In the genomic region with DNA sequence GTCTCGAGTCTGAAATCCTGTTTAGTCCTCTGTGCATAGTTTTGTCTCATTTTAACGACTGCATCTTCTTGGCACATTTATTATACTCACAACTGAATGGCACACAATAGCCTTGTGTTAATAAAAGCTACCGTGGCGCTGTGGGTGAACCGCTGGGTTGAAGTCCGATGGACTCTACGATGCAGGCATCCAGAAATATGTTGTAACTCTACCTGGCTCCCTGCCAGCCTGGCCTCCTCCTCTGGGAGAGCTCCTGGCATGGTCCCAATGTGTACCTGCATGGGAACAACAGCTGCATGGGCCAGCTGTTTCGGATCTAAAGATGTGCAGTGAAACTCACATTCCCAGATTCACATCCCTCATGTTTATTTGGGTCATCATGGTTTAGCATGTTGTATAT, we compare ENCODE assay signal across 1 cellular context.
TF ChIP-seq lines count a peak whose summit lies in the region.

No MANE protein-coding gene starts in this region.

TF ChIP-seq in HepG2, 621 proteins besides CTCF, POLR2A, EP300 and RAD21 (continued from another document and continues in another):
- TF ChIP-seq, protein P1, sequence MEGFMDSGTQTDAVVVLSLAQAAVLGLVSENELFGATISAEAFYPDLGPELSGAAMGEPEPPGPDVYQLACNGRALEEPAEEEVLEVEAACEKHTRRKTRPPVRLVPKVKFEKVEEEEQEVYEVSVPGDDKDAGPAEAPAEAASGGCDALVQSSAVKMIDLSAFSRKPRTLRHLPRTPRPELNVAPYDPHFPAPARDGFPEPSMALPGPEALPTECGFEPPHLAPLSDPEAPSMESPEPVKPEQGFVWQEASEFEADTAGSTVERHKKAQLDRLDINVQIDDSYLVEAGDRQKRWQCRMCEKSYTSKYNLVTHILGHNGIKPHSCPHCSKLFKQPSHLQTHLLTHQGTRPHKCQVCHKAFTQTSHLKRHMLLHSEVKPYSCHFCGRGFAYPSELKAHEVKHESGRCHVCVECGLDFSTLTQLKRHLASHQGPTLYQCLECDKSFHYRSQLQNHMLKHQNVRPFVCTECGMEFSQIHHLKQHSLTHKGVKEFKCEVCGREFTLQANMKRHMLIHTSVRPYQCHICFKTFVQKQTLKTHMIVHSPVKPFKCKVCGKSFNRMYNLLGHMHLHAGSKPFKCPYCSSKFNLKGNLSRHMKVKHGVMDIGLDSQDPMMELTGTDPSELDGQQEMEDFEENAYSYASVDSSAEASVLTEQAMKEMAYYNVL (CRISPR knock-in tag; IDR thresholded peaks at IDR 0.05; ENCODE audit: borderline replicate concordance) = no peak
- TF ChIP-seq, protein P2, sequence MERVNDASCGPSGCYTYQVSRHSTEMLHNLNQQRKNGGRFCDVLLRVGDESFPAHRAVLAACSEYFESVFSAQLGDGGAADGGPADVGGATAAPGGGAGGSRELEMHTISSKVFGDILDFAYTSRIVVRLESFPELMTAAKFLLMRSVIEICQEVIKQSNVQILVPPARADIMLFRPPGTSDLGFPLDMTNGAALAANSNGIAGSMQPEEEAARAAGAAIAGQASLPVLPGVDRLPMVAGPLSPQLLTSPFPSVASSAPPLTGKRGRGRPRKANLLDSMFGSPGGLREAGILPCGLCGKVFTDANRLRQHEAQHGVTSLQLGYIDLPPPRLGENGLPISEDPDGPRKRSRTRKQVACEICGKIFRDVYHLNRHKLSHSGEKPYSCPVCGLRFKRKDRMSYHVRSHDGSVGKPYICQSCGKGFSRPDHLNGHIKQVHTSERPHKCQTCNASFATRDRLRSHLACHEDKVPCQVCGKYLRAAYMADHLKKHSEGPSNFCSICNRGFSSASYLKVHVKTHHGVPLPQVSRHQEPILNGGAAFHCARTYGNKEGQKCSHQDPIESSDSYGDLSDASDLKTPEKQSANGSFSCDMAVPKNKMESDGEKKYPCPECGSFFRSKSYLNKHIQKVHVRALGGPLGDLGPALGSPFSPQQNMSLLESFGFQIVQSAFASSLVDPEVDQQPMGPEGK (CRISPR knock-in tag; IDR thresholded peaks at IDR 0.05) = peak; percentile 44; the same call in 1 of the 2 replicates
- TF ChIP-seq MTF1 (CRISPR knock-in tag; IDR thresholded peaks at IDR 0.05) (no peak), RFXANK (CRISPR knock-in tag; IDR thresholded peaks at IDR 0.05) (no peak), ZFP37 (CRISPR knock-in tag; IDR thresholded peaks at IDR 0.05; ENCODE audit: borderline replicate concordance) (no peak), KLF15 (CRISPR knock-in tag; IDR thresholded peaks at IDR 0.05; ENCODE audit: borderline replicate concordance) (no peak), MAFK (conservative IDR thresholded peaks at IDR 0.05 in 1 of 2, IDR thresholded peaks at IDR 0.05 in 1 of 2; ENCODE audit: low read length in 2 of 2) (no peak), ZZZ3 (CRISPR knock-in tag; IDR thresholded peaks at IDR 0.05; ENCODE audit: borderline replicate concordance) (no peak), ZSCAN22 (CRISPR knock-in tag; IDR thresholded peaks at IDR 0.05) (no peak), MAF1 (CRISPR knock-in tag; IDR thresholded peaks at IDR 0.05; ENCODE audit: borderline replicate concordance) (no peak), ZNF333 (CRISPR knock-in tag; IDR thresholded peaks at IDR 0.05; ENCODE audit: borderline replicate concordance) (no peak), EED (CRISPR knock-in tag; IDR thresholded peaks at IDR 0.05) (no peak), NCOA5 (CRISPR knock-in tag; IDR thresholded peaks at IDR 0.05) (no peak), PTBP1 (IDR thresholded peaks at IDR 0.05; ENCODE audit: low read depth, low read length, poor library complexity, severe bottlenecking) (no peak), PHF20 (CRISPR knock-in tag; IDR thresholded peaks at IDR 0.05) (no peak), ZNF549 (CRISPR knock-in tag; IDR thresholded peaks at IDR 0.05) (no peak), AGO1 (IDR thresholded peaks at IDR 0.05; ENCODE audit: low read depth, low read length, poor library complexity, severe bottlenecking) (no peak), SCMH1 (CRISPR knock-in tag; IDR thresholded peaks at IDR 0.05; ENCODE audit: borderline replicate concordance) (no peak), JUNB (CRISPR knock-in tag; IDR thresholded peaks at IDR 0.05; ENCODE audit: borderline replicate concordance) (no peak), NFYC (CRISPR knock-in tag; IDR thresholded peaks at IDR 0.05) (no peak), SNAI1 (CRISPR knock-in tag; IDR thresholded peaks at IDR 0.05; ENCODE audit: borderline replicate concordance) (no peak), CREM (IDR thresholded peaks at IDR 0.05) (peak; percentile 39; the same call in 1 of the 2 replicates), CREM (CRISPR knock-in tag; IDR thresholded peaks at IDR 0.05) (no peak), ZFAT (CRISPR knock-in tag; conservative IDR thresholded peaks at IDR 0.05) (no peak), ZNF674 (CRISPR knock-in tag; IDR thresholded peaks at IDR 0.05; ENCODE audit: low read depth) (no peak), ZNF773 (CRISPR knock-in tag; IDR thresholded peaks at IDR 0.05; ENCODE audit: borderline replicate concordance) (no peak), TMF1 (CRISPR knock-in tag; IDR thresholded peaks at IDR 0.05; ENCODE audit: low read depth) (no peak), KDM6A (CRISPR knock-in tag; IDR thresholded peaks at IDR 0.05; ENCODE audit: low read depth) (0 out of 2 replicates have a peak, but pooled peaks have one; percentile 42), EZH2 (conservative IDR thresholded peaks at IDR 0.05; ENCODE audit: low read depth, low read length) (no peak), RFX5 (IDR thresholded peaks at IDR 0.05; ENCODE audit: low read depth, low read length) (no peak), ZNF562 (CRISPR knock-in tag; IDR thresholded peaks at IDR 0.05; ENCODE audit: borderline replicate concordance) (no peak), PCBP1 (IDR thresholded peaks at IDR 0.05; ENCODE audit: borderline replicate concordance, low read depth, low read length) (no peak), HDAC6 (IDR thresholded peaks at IDR 0.05; ENCODE audit: low read depth, low read length) (no peak), ZNF256 (CRISPR knock-in tag; conservative IDR thresholded peaks at IDR 0.05) (no peak), FOXO1 (CRISPR knock-in tag; IDR thresholded peaks at IDR 0.05) (peak; percentile 57; the same call in 1 of the 2 replicates), ZNF792 (CRISPR knock-in tag; IDR thresholded peaks at IDR 0.05) (no peak), FOXJ3 (CRISPR knock-in tag; IDR thresholded peaks at IDR 0.05; ENCODE audit: borderline replicate concordance) (no peak), ZNF335 (CRISPR knock-in tag; IDR thresholded peaks at IDR 0.05) (no peak), GATAD1 (CRISPR knock-in tag; IDR thresholded peaks at IDR 0.05) (0 out of 2 replicates have a peak, but pooled peaks have one; percentile 33), FIP1L1 (IDR thresholded peaks at IDR 0.05; ENCODE audit: borderline replicate concordance, insufficient read depth, low read depth, low read length) (no peak)
- TF ChIP-seq, protein P3, sequence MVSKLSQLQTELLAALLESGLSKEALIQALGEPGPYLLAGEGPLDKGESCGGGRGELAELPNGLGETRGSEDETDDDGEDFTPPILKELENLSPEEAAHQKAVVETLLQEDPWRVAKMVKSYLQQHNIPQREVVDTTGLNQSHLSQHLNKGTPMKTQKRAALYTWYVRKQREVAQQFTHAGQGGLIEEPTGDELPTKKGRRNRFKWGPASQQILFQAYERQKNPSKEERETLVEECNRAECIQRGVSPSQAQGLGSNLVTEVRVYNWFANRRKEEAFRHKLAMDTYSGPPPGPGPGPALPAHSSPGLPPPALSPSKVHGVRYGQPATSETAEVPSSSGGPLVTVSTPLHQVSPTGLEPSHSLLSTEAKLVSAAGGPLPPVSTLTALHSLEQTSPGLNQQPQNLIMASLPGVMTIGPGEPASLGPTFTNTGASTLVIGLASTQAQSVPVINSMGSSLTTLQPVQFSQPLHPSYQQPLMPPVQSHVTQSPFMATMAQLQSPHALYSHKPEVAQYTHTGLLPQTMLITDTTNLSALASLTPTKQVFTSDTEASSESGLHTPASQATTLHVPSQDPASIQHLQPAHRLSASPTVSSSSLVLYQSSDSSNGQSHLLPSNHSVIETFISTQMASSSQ (IDR thresholded peaks at IDR 0.05; ENCODE audit: low read depth) = no peak
- TF ChIP-seq, protein P3 (CRISPR knock-in tag; IDR thresholded peaks at IDR 0.05; ENCODE audit: borderline replicate concordance) = no peak
- TF ChIP-seq, protein P4, sequence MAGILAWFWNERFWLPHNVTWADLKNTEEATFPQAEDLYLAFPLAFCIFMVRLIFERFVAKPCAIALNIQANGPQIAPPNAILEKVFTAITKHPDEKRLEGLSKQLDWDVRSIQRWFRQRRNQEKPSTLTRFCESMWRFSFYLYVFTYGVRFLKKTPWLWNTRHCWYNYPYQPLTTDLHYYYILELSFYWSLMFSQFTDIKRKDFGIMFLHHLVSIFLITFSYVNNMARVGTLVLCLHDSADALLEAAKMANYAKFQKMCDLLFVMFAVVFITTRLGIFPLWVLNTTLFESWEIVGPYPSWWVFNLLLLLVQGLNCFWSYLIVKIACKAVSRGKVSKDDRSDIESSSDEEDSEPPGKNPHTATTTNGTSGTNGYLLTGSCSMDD (CRISPR knock-in tag; IDR thresholded peaks at IDR 0.05) = no peak
- TF ChIP-seq, protein P5, sequence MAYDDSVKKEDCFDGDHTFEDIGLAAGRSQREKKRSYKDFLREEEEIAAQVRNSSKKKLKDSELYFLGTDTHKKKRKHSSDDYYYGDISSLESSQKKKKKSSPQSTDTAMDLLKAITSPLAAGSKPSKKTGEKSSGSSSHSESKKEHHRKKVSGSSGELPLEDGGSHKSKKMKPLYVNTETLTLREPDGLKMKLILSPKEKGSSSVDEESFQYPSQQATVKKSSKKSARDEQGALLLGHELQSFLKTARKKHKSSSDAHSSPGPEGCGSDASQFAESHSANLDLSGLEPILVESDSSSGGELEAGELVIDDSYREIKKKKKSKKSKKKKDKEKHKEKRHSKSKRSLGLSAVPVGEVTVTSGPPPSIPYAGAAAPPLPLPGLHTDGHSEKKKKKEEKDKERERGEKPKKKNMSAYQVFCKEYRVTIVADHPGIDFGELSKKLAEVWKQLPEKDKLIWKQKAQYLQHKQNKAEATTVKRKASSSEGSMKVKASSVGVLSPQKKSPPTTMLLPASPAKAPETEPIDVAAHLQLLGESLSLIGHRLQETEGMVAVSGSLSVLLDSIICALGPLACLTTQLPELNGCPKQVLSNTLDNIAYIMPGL (CRISPR knock-in tag; IDR thresholded peaks at IDR 0.05; ENCODE audit: borderline replicate concordance in 1 of 2, low read depth in 1 of 2) = no peak
- TF ChIP-seq, protein P6, sequence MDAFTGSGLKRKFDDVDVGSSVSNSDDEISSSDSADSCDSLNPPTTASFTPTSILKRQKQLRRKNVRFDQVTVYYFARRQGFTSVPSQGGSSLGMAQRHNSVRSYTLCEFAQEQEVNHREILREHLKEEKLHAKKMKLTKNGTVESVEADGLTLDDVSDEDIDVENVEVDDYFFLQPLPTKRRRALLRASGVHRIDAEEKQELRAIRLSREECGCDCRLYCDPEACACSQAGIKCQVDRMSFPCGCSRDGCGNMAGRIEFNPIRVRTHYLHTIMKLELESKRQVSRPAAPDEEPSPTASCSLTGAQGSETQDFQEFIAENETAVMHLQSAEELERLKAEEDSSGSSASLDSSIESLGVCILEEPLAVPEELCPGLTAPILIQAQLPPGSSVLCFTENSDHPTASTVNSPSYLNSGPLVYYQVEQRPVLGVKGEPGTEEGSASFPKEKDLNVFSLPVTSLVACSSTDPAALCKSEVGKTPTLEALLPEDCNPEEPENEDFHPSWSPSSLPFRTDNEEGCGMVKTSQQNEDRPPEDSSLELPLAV (CRISPR knock-in tag; conservative IDR thresholded peaks at IDR 0.05; ENCODE audit: low read depth) = no peak
- TF ChIP-seq, protein P7, sequence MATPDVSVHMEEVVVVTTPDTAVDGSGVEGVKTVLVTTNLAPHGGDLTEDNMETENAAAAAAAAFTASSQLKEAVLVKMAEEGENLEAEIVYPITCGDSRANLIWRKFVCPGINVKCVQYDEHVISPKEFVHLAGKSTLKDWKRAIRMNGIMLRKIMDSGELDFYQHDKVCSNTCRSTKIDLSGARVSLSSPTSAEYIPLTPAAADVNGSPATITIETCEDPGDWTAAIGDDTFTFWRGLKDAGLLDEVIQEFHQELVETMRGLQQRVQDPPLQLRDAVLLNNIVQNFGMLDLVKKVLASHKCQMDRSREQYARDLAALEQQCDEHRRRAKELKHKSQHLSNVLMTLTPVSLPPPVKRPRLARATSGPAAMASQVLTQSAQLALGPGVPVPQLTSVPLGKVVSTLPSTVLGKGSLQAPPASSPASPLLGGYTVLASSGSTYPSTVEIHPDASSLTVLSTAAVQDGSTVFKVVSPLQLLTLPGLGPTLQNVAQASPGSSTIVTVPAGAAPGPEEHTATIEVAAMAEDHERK (CRISPR knock-in tag; IDR thresholded peaks at IDR 0.05; ENCODE audit: low read depth) = no peak
- TF ChIP-seq, protein P8, sequence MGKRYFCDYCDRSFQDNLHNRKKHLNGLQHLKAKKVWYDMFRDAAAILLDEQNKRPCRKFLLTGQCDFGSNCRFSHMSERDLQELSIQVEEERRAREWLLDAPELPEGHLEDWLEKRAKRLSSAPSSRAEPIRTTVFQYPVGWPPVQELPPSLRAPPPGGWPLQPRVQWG (CRISPR knock-in tag; IDR thresholded peaks at IDR 0.05; ENCODE audit: borderline replicate concordance, low read depth) = no peak
- TF ChIP-seq, protein P9, sequence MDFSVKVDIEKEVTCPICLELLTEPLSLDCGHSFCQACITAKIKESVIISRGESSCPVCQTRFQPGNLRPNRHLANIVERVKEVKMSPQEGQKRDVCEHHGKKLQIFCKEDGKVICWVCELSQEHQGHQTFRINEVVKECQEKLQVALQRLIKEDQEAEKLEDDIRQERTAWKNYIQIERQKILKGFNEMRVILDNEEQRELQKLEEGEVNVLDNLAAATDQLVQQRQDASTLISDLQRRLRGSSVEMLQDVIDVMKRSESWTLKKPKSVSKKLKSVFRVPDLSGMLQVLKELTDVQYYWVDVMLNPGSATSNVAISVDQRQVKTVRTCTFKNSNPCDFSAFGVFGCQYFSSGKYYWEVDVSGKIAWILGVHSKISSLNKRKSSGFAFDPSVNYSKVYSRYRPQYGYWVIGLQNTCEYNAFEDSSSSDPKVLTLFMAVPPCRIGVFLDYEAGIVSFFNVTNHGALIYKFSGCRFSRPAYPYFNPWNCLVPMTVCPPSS (IDR thresholded peaks at IDR 0.05) = no peak
- TF ChIP-seq, protein P10, sequence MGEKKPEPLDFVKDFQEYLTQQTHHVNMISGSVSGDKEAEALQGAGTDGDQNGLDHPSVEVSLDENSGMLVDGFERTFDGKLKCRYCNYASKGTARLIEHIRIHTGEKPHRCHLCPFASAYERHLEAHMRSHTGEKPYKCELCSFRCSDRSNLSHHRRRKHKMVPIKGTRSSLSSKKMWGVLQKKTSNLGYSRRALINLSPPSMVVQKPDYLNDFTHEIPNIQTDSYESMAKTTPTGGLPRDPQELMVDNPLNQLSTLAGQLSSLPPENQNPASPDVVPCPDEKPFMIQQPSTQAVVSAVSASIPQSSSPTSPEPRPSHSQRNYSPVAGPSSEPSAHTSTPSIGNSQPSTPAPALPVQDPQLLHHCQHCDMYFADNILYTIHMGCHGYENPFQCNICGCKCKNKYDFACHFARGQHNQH (CRISPR knock-in tag; IDR thresholded peaks at IDR 0.05) = peak; percentile 58; the same call in 1 of the 2 replicates
